15 cellular contexts compared by ENCODE assay signal in the genomic region with DNA sequence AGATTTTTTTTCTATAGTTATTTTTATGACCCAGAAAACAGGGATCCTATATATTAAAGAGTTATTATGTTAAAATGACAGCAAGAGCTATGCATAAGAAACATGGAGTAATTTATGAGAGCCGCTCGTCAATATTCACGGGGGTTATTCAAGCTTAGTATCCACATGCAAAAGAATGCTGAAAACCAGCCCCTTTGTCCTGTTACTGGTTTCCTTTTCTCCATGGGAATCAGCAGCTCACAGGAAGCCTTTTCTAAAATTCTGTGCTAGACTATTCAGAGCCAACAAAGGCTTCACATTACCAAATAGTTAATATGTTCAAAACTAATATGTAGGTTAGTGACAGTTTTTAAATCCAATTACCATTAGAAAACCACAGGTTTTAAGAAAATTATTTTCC.
DNase-seq lines count a peak whose midpoint lies in the region; ATAC-seq and TF ChIP-seq lines count a peak whose summit lies in the region.
"Had no signal": no experiment of that assay in that cellular context is flagged by ENCODE, and none has a peak within 500 bp of the region (broad histone marks: within the 10 kb centered on the region; RNA-seq: fewer than 3 reads in every experiment).

No MANE protein-coding gene starts in this region.

- ATAC-seq in GM23338 (peak; percentile 38; the same call in 2 of the 3 replicates), Panc1 (no peak), HG03280 (IDR thresholded peaks at IDR 0.05; ENCODE audit: unreplicated experiment) (no peak)
- ATAC-seq: CD8-positive, alpha-beta T cell; HCT116; K562 had no signal

- peaks cover 22% of the 10 kb centered on the region for H3K4me1 ChIP-seq in GM23338 (ENCODE audit: insufficient read depth)
- peaks cover 7% of the 10 kb centered on the region for H3K4me1 ChIP-seq in Panc1 (ENCODE audit: control insufficient read depth, insufficient read depth, low read length)
- H3K4me1 ChIP-seq in esophagus muscularis mucosa = no peaks in the 10 kb centered on the region
- H3K4me1 ChIP-seq in neuron (ENCODE audit: insufficient read depth, low read length) = peaks cover 26% of the 10 kb centered on the region

- H3K4me3 ChIP-seq in GM23338 = no peak overlapping the region
- H3K4me3 ChIP-seq in Panc1 (ENCODE audit: low read depth in 2 of 2, low read length in 2 of 2) = no peak overlapping the region
- no peak overlapping the region for H3K4me3 ChIP-seq in esophagus muscularis mucosa
- no peak overlapping the region for H3K4me3 ChIP-seq in neuron (ENCODE audit: low read length)
- H3K4me3 ChIP-seq: K562 had no signal

- H3K4me2 ChIP-seq in GM23338 = 0 out of 2 replicates have a peak overlapping the region, but pooled peaks have one; percentile 3

- H3K27ac ChIP-seq in GM23338 (ENCODE audit: low read depth) = peak overlapping the region; percentile 70; the same call in 1 of the 2 replicates
- peak overlapping the region; percentile 81 for H3K27ac ChIP-seq in Panc1 (ENCODE audit: low read length)
- H3K27ac ChIP-seq in esophagus muscularis mucosa (replicated peaks in 1 of 4) = no peak overlapping the region

- WGBS in esophagus muscularis mucosa = 76% methylated on average over 3 of the region's 3 CpGs

- peaks cover 12% of the 10 kb centered on the region; the same call in 1 of the 3 replicates for H3K9me3 Mint-ChIP-seq in GM23338
- H3K9me3 Mint-ChIP-seq: CD8-positive, alpha-beta T cell had no signal

- H2AFZ ChIP-seq in GM23338 = no peak overlapping the region
- H2AFZ ChIP-seq in neuron (ENCODE audit: low read depth, low read length) = peak overlapping the region; percentile 31

- BruUV-seq in Panc1 (replicated peaks; lab: Mats Ljungman, UMichigan) = no TSS peak

- H3K9me2 ChIP-seq in GM23338 (ENCODE audit: insufficient read depth) = no peaks in the 10 kb centered on the region

- POLR2A ChIA-PET in Panc1 (lab: Charles Lee) = no interaction called here

- no peak for TF ChIP-seq CTCF in GM23338 (conservative IDR thresholded peaks at IDR 0.05; ENCODE audit: low read depth in 2 of 2)
- TF ChIP-seq CTCF in Panc1 (IDR thresholded peaks at IDR 0.05) = no peak
- no peak for TF ChIP-seq CTCF in esophagus muscularis mucosa (IDR thresholded peaks at IDR 0.05)

- no peaks in the 10 kb centered on the region for H3K36me3 ChIP-seq in GM23338 (ENCODE audit: insufficient read depth)
- no peaks in the 10 kb centered on the region for H3K36me3 ChIP-seq in Panc1 (ENCODE audit: control insufficient read depth, insufficient read depth, low read length)
- no peaks in the 10 kb centered on the region for H3K36me3 ChIP-seq in esophagus muscularis mucosa
- H3K36me3 ChIP-seq in neuron (ENCODE audit: insufficient read depth, low read length) = no peaks in the 10 kb centered on the region

- no peak for TF ChIP-seq EP300 in esophagus muscularis mucosa (IDR thresholded peaks at IDR 0.05)

- H3F3A ChIP-seq in GM23338 (replicated peaks; ENCODE audit: low read depth) = no peaks in the 10 kb centered on the region

- H3K36me3 Mint-ChIP-seq in GM23338 (ENCODE audit: low read depth) = peaks cover 14% of the 10 kb centered on the region; the same call in 1 of the 3 replicates
- H3K36me3 Mint-ChIP-seq: CD14-positive monocyte; CD8-positive, alpha-beta T cell had no signal

- peaks cover 3% of the 10 kb centered on the region; the same call in 1 of the 2 replicates for H3K9me3 ChIP-seq in Panc1 (ENCODE audit: control insufficient read depth, insufficient read depth, low read depth, low read length)
- H3K9me3 ChIP-seq in esophagus muscularis mucosa = no peaks in the 10 kb centered on the region
- H3K9me3 ChIP-seq in neuron (ENCODE audit: low read length) = no peaks in the 10 kb centered on the region

- DNase-seq in GM23338 (ENCODE audit: low spot score) (peak; percentile 36), Panc1 (ENCODE audit: low read depth, low spot score) (no peak), esophagus muscularis mucosa (ENCODE audit: extremely low spot score) (peak; percentile 8), AG08395 (ENCODE audit: low spot score) (no peak), DMS153 (lab: John Stamatoyannopoulos, UW) (no peak)
- DNase-seq in activated CD4-positive, alpha-beta T cell treated with anti-CD3 and anti-CD28 coated beads, Interleukin-2, amount 50 U/mL, for 4 hours = no peak
- DNase-seq: CD8-positive, alpha-beta T cell; COR-L47; DND-41; GDM1 had no signal

- TF ChIP-seq POLR2A in esophagus muscularis mucosa (IDR thresholded peaks at IDR 0.05; ENCODE audit: low read depth) = no peak

- H3K27me3 Mint-ChIP-seq in GM23338 (ENCODE audit: insufficient read depth, low read depth, poor library complexity) = peaks cover 4% of the 10 kb centered on the region

- H4K20me1 ChIP-seq in GM23338 (replicated peaks; ENCODE audit: insufficient read depth) = no peaks in the 10 kb centered on the region

- in situ Hi-C loops in Panc1 (cut with HindIII; ENCODE audit: low pct_unique_long_range_greater_than_20kb, low sequenced_read_pairs) = no loop called here

- intact Hi-C loops in Panc1 (cut with micrococcal nuclease; ENCODE audit: unreplicated experiment) (no loop called here), esophagus muscularis mucosa (cut with DNase I) (no loop called here)

- no peaks in the 10 kb centered on the region for H3K79me2 ChIP-seq in GM23338 (replicated peaks; ENCODE audit: insufficient read depth)

- H3K27me3 ChIP-seq in GM23338 (ENCODE audit: insufficient read depth) = no peaks in the 10 kb centered on the region
- no peaks in the 10 kb centered on the region for H3K27me3 ChIP-seq in Panc1 (ENCODE audit: control insufficient read depth, insufficient read depth, low read length)
- H3K27me3 ChIP-seq in esophagus muscularis mucosa = no peaks in the 10 kb centered on the region
- no peaks in the 10 kb centered on the region for H3K27me3 ChIP-seq in neuron (ENCODE audit: insufficient read depth, low read length)

- H3K4me1 Mint-ChIP-seq in GM23338 = peaks cover 26% of the 10 kb centered on the region
- H3K4me1 Mint-ChIP-seq: CD14-positive monocyte had no signal

- peak overlapping the region; percentile 60 for H3K27ac Mint-ChIP-seq in GM23338
- H3K27ac Mint-ChIP-seq: CD14-positive monocyte; CD8-positive, alpha-beta T cell had no signal

- H3K4me3 Mint-ChIP-seq in GM23338 = no peak overlapping the region
- H3K4me3 Mint-ChIP-seq: CD14-positive monocyte; CD8-positive, alpha-beta T cell had no signal

- CTCF ChIA-PET in Panc1 (lab: Charles Lee) = no interaction called here

TF ChIP-seq in GM23338, 12 proteins besides CTCF, POLR2A, EP300 and RAD21 (continues in another document):
- TF ChIP-seq ZNF331 (CRISPR knock-in tag; IDR thresholded peaks at IDR 0.05; ENCODE audit: low read depth) = 0 out of 2 replicates have a peak, but pooled peaks have one; percentile 25
- no peak for TF ChIP-seq ZNF114 (CRISPR knock-in tag; IDR thresholded peaks at IDR 0.05)
- no peak for TF ChIP-seq JUNB (IDR thresholded peaks at IDR 0.05; ENCODE audit: unreplicated experiment)
- TF ChIP-seq CREB1 (CRISPR knock-in tag; IDR thresholded peaks at IDR 0.05; ENCODE audit: low read depth) = no peak
- TF ChIP-seq POLR2AphosphoS5 (IDR thresholded peaks at IDR 0.05; ENCODE audit: low read depth) = no peak
- TF ChIP-seq EZH2 (IDR thresholded peaks at IDR 0.05; ENCODE audit: low read depth, unreplicated experiment) = no peak
- no peak for TF ChIP-seq EZH2phosphoT487 (IDR thresholded peaks at IDR 0.05; ENCODE audit: unreplicated experiment)

Comparison
In these comparisons a context has a peak if more than half of its experiments do, and no peak if none do; other contexts are left out.
1. DNase-seq: peak in GM23338 (single experiment) and esophagus muscularis mucosa (single experiment); none in Panc1 (single experiment), AG08395 (single experiment), activated CD4-positive, alpha-beta T cell treated with anti-CD3 and anti-CD28 coated beads, Interleukin-2, amount 50 U/mL, for 4 hours (0 of 2) and DMS153 (single experiment).
2. H3K27ac ChIP-seq: peak in GM23338 (single experiment) and Panc1 (single experiment); none in esophagus muscularis mucosa (0 of 4).